13 cellular contexts compared by ENCODE assay signal in the genomic region with DNA sequence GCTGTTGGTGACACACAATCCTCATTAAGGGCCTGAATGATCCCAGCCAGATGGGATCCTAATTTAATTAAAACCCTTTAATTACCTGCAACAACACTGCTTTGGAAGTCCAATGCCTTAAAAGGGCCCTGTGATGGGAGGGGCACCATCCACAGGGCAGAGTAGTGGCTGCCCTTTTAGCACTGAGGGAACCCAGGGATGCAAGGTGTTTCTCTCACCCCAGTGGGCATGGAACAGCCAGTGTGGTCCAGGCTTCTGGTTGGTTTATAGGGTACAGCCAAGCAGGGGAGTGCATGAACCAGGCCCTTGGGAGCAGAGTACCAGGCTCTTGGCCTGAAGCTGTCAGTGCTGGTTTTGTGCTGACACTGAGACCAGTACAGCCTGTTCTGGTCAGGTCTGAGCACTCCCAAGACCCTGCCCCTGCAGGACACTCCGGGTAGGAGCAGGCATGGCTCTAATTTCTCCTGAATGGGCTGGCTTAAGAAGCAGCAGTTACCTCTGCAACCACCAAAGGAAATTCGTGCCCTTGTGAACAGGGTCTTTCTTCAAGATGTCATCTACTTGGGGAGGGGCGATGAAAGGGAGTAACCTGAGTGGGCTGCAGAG. TPM values are rescaled to one million over a fixed set of nuclear protein-coding genes. Genes with fewer than 3 reads are reported as not detected.
DNase-seq lines count a peak whose midpoint lies in the region; ATAC-seq and TF ChIP-seq lines count a peak whose summit lies in the region.
"Had no signal": no experiment of that assay in that cellular context is flagged by ENCODE, and none has a peak within 500 bp of the region (broad histone marks: within the 10 kb centered on the region; RNA-seq: fewer than 3 reads in every experiment).

No MANE protein-coding gene starts in this region.

- no peak for ATAC-seq in HG03521 (IDR thresholded peaks at IDR 0.05; ENCODE audit: unreplicated experiment)

- H3K36me3 ChIP-seq in H7 (replicated peaks; ENCODE audit: control insufficient read depth, insufficient read depth, low read length): no peaks in the 10 kb centered on the region
- H3K36me3 ChIP-seq: prostate gland had no signal

- no peaks in the 10 kb centered on the region for H3K36me3 Mint-ChIP-seq in glutamatergic neuron (ENCODE audit: unreplicated experiment)
- no peaks in the 10 kb centered on the region for H3K36me3 Mint-ChIP-seq in T-helper 2 cell treated with Interferon-gamma antibody and Interleukin-4, amounts not matched to agents 5 μg/mL and 100 μg/mL, for 36 hours (ENCODE audit: low read depth)
- no peaks in the 10 kb centered on the region for H3K36me3 Mint-ChIP-seq in activated naive CD4-positive, alpha-beta T cell treated with anti-CD3 and anti-CD28 coated beads for 36 hours (ENCODE audit: low read depth)

- peaks cover 19% of the 10 kb centered on the region for H3K4me1 Mint-ChIP-seq in glutamatergic neuron (ENCODE audit: low read depth, unreplicated experiment)
- no peaks in the 10 kb centered on the region for H3K4me1 Mint-ChIP-seq in T-helper 2 cell treated with Interferon-gamma antibody and Interleukin-4, amounts not matched to agents 5 μg/mL and 100 μg/mL, for 36 hours (ENCODE audit: low read depth)
- no peaks in the 10 kb centered on the region for H3K4me1 Mint-ChIP-seq in activated naive CD4-positive, alpha-beta T cell treated with anti-CD3 and anti-CD28 coated beads for 36 hours (ENCODE audit: low read depth)

- DNase-seq in AG04450 (ENCODE audit: low read depth, low spot score) (no peak), H7 (peak; percentile 85), glutamatergic neuron (peak; percentile 68), mucosa of gallbladder (ENCODE audit: low spot score) (no peak)
- no peak for DNase-seq in T-helper 2 cell treated with Interferon-gamma antibody and Interleukin-4, amounts not matched to agents 5 μg/mL and 100 μg/mL, for 36 hours (ENCODE audit: low spot score)
- no peak for DNase-seq in activated naive CD4-positive, alpha-beta T cell treated with anti-CD3 and anti-CD28 coated beads for 36 hours
- DNase-seq: CD4-positive, alpha-beta T cell; NCI-H774 had no signal

- H3K9me3 ChIP-seq in AG04450 (ENCODE audit: control insufficient read depth, insufficient read depth, low read length): no peaks in the 10 kb centered on the region
- H3K9me3 ChIP-seq: prostate gland, tibial nerve had no signal

- no peak overlapping the region for H3K27ac ChIP-seq in AG04450 (ENCODE audit: low read depth, low read length)
- H3K27ac ChIP-seq in VCaP: peak overlapping the region; percentile 16; the same call in 1 of the 2 replicates
- H3K27ac ChIP-seq: prostate gland, tibial nerve had no signal

- H3K27me3 ChIP-seq in AG04450 (ENCODE audit: control insufficient read depth, insufficient read depth, low read length) (no peaks in the 10 kb centered on the region), H7 (ENCODE audit: control insufficient read depth, insufficient read depth, low read length) (no peaks in the 10 kb centered on the region)
- H3K27me3 ChIP-seq: tibial nerve had no signal

- no peak overlapping the region for H3K4me3 Mint-ChIP-seq in glutamatergic neuron (ENCODE audit: unreplicated experiment)
- H3K4me3 Mint-ChIP-seq in T-helper 2 cell treated with Interferon-gamma antibody and Interleukin-4, amounts not matched to agents 5 μg/mL and 100 μg/mL, for 36 hours: no peak overlapping the region
- H3K4me3 Mint-ChIP-seq in activated naive CD4-positive, alpha-beta T cell treated with anti-CD3 and anti-CD28 coated beads for 36 hours: no peak overlapping the region
- H3K4me3 Mint-ChIP-seq: CD4-positive, alpha-beta T cell had no signal

- CTCF ChIA-PET in AG04450 (lab: Charles Lee): no interaction called here
- CTCF ChIA-PET in activated naive CD4-positive, alpha-beta T cell treated with anti-CD3 and anti-CD28 coated beads for 36 hours (lab: Charles Lee): no interaction called here

- H3K27me3 Mint-ChIP-seq in glutamatergic neuron (ENCODE audit: unreplicated experiment): peaks cover 3% of the 10 kb centered on the region
- no peaks in the 10 kb centered on the region for H3K27me3 Mint-ChIP-seq in T-helper 2 cell treated with Interferon-gamma antibody and Interleukin-4, amounts not matched to agents 5 μg/mL and 100 μg/mL, for 36 hours (ENCODE audit: low read depth)
- H3K27me3 Mint-ChIP-seq in activated naive CD4-positive, alpha-beta T cell treated with anti-CD3 and anti-CD28 coated beads for 36 hours (ENCODE audit: low read depth): no peaks in the 10 kb centered on the region
- H3K27me3 Mint-ChIP-seq: CD4-positive, alpha-beta T cell had no signal

- TF ChIP-seq CTCF in AG04450 (IDR thresholded peaks at IDR 0.05; ENCODE audit: low read depth, low read length): peak; percentile 32
- peak; percentile 76 for TF ChIP-seq CTCF in VCaP (conservative IDR thresholded peaks at IDR 0.05)
- peak; percentile 59 for TF ChIP-seq CTCF in glutamatergic neuron (IDR thresholded peaks at IDR 0.05; ENCODE audit: partially characterized antibody, unreplicated experiment)

- H3K4me3 ChIP-seq in AG04450 (ENCODE audit: low read depth, low read length) (no peak overlapping the region), H7 (ENCODE audit: insufficient read depth, low read depth, low read length) (no peak overlapping the region)
- H3K4me3 ChIP-seq: prostate gland, tibial nerve had no signal

- H3K9me3 Mint-ChIP-seq in glutamatergic neuron (ENCODE audit: unreplicated experiment): no peaks in the 10 kb centered on the region
- no peaks in the 10 kb centered on the region for H3K9me3 Mint-ChIP-seq in T-helper 2 cell treated with Interferon-gamma antibody and Interleukin-4, amounts not matched to agents 5 μg/mL and 100 μg/mL, for 36 hours
- H3K9me3 Mint-ChIP-seq in activated naive CD4-positive, alpha-beta T cell treated with anti-CD3 and anti-CD28 coated beads for 36 hours: no peaks in the 10 kb centered on the region
- H3K9me3 Mint-ChIP-seq: CD4-positive, alpha-beta T cell had no signal

- intact Hi-C loops in activated naive CD4-positive, alpha-beta T cell treated with anti-CD3 and anti-CD28 coated beads for 36 hours (cut with micrococcal nuclease): no loop called here

- H3K27ac Mint-ChIP-seq in glutamatergic neuron (ENCODE audit: unreplicated experiment): no peak overlapping the region
- H3K27ac Mint-ChIP-seq in T-helper 2 cell treated with Interferon-gamma antibody and Interleukin-4, amounts not matched to agents 5 μg/mL and 100 μg/mL, for 36 hours: no peak overlapping the region
- no peak overlapping the region for H3K27ac Mint-ChIP-seq in activated naive CD4-positive, alpha-beta T cell treated with anti-CD3 and anti-CD28 coated beads for 36 hours
- H3K27ac Mint-ChIP-seq: CD4-positive, alpha-beta T cell had no signal

- POLR2A ChIA-PET in AG04450 (lab: Yijun Ruan, JAX): no interaction called here

RNA-seq across cellular contexts. Expression of a gene that starts 9.9 kb away (rescaled TPM):
- polyA plus RNA-seq in AG04450 (2011; rRNA removed): 0.20 and 0.27 TPM in 2 replicates
- polyA minus RNA-seq in AG04450 (2011; rRNA and poly(A)+ RNA removed): 0.26 and 0.28 TPM in 2 replicates
- 1.7 and 2.4 TPM in 2 replicates for total RNA-seq in H7 (2014; rRNA removed; shearing (Covaris generic))
- total RNA-seq in glutamatergic neuron (ENCODE audit: unreplicated experiment) (2.0 TPM), mucosa of gallbladder (2.9 TPM)
- total RNA-seq in activated naive CD4-positive, alpha-beta T cell treated with anti-CD3 and anti-CD28 coated beads for 36 hours: under 1 TPM; 0.25 to 0.26 TPM
- total RNA-seq: CD4-positive, alpha-beta T cell; T-helper 1 cell treated with Interleukin-12 subunit alpha and Interleukin-12 subunit beta and Interleukin-4 antibody, amounts not matched to agents 30 ng/mL and 1 ng/mL, for 36 hours had no signal

Comparison
In these comparisons a context has a peak if more than half of its experiments do, and no peak if none do; other contexts are left out.
1. DNase-seq: peak in H7 (single experiment) and glutamatergic neuron (single experiment); none in AG04450 (single experiment), mucosa of gallbladder (single experiment), T-helper 2 cell treated with Interferon-gamma antibody and Interleukin-4, amounts not matched to agents 5 μg/mL and 100 μg/mL, for 36 hours (single experiment) and activated naive CD4-positive, alpha-beta T cell treated with anti-CD3 and anti-CD28 coated beads for 36 hours (single experiment).
2. Peak in every context shown above with its lines, with median percentiles within 50 percentile points of each other: CTCF ChIP-seq.